ENCODE assay signal across 1 cellular context in genomic region chrX:71532078-71532752, GRCh38.
TF ChIP-seq lines count a peak whose summit lies in the region.

No MANE protein-coding gene starts in this region.

TF ChIP-seq in K562, 482 proteins besides CTCF, POLR2A, EP300 and RAD21 (continues in another document):
- TF ChIP-seq ARID3A (IDR thresholded peaks at IDR 0.05; ENCODE audit: borderline replicate concordance, low read depth, low read length): no peak; the same call in 1 of the 2 replicates
- TF ChIP-seq HDGF (IDR thresholded peaks at IDR 0.05): no peak
- TF ChIP-seq MCM3 (IDR thresholded peaks at IDR 0.05): no peak
- TF ChIP-seq CUX1 (CRISPR knock-in tag; IDR thresholded peaks at IDR 0.05): no peak
- TF ChIP-seq ZFP1 (CRISPR knock-in tag; IDR thresholded peaks at IDR 0.05): no peak
- TF ChIP-seq KLF1 (tag; IDR thresholded peaks at IDR 0.05): no peak
- TF ChIP-seq MEF2A (IDR thresholded peaks at IDR 0.05; ENCODE audit: control insufficient read depth, low read depth, low read length): no peak
- no peak for TF ChIP-seq MYC (IDR thresholded peaks at IDR 0.05; ENCODE audit: low read depth, low read length)
- TF ChIP-seq MYC (CRISPR knock-in tag; IDR thresholded peaks at IDR 0.05; ENCODE audit: borderline replicate concordance, low read depth): no peak
- TF ChIP-seq NR1H2 (CRISPR knock-in tag; IDR thresholded peaks at IDR 0.05): no peak
- TF ChIP-seq ZNF347 (CRISPR knock-in tag; IDR thresholded peaks at IDR 0.05; ENCODE audit: low read depth): no peak
- no peak for TF ChIP-seq ZZZ3 (IDR thresholded peaks at IDR 0.05)
- TF ChIP-seq PHTF2 (CRISPR knock-in tag; IDR thresholded peaks at IDR 0.05): no peak
- no peak for TF ChIP-seq NFE2L1 (tag; IDR thresholded peaks at IDR 0.05; ENCODE audit: borderline replicate concordance, low read depth)
- TF ChIP-seq SNAPC5 (CRISPR knock-in tag; IDR thresholded peaks at IDR 0.05): no peak
- no peak for TF ChIP-seq NR2C2 (CRISPR knock-in tag; IDR thresholded peaks at IDR 0.05)
- no peak; the same call in 1 of the 2 replicates for TF ChIP-seq NR2C2 (tag; IDR thresholded peaks at IDR 0.05)
- no peak for TF ChIP-seq ZNF589 (CRISPR knock-in tag; IDR thresholded peaks at IDR 0.05; ENCODE audit: low read depth)
- TF ChIP-seq ZNF764 (CRISPR knock-in tag; IDR thresholded peaks at IDR 0.05; ENCODE audit: low read depth): no peak
- no peak for TF ChIP-seq GATAD2B (IDR thresholded peaks at IDR 0.05; ENCODE audit: borderline replicate concordance)
- TF ChIP-seq CBX3 (IDR thresholded peaks at IDR 0.05; ENCODE audit: borderline replicate concordance in 1 of 2, low read length in 2 of 2): no peak
- no peak for TF ChIP-seq ETS2 (tag; IDR thresholded peaks at IDR 0.05; ENCODE audit: borderline replicate concordance, poor library complexity, severe bottlenecking)
- no peak for TF ChIP-seq POLR2B (IDR thresholded peaks at IDR 0.05; ENCODE audit: low read depth, partially characterized antibody)
- no peak for TF ChIP-seq USF2 (CRISPR knock-in tag; IDR thresholded peaks at IDR 0.05)
- no peak for TF ChIP-seq TCFL5 (CRISPR knock-in tag; conservative IDR thresholded peaks at IDR 0.05)
- TF ChIP-seq ZKSCAN8 (CRISPR knock-in tag; IDR thresholded peaks at IDR 0.05): 0 out of 2 replicates have a peak, but pooled peaks have one; percentile 18
- TF ChIP-seq SOX6 (IDR thresholded peaks at IDR 0.05): 0 out of 2 replicates have a peak, but pooled peaks have one; percentile 44
- TF ChIP-seq HEY1 (CRISPR knock-in tag; IDR thresholded peaks at IDR 0.05; ENCODE audit: borderline replicate concordance): no peak
- TF ChIP-seq GATA2 (CRISPR knock-in tag; IDR thresholded peaks at IDR 0.05): 0 out of 2 replicates have a peak, but pooled peaks have one; percentile 42
- no peak for TF ChIP-seq DACH1 (IDR thresholded peaks at IDR 0.05; ENCODE audit: partially characterized antibody)
- TF ChIP-seq ZNF609 (CRISPR knock-in tag; IDR thresholded peaks at IDR 0.05; ENCODE audit: borderline replicate concordance): no peak
- no peak for TF ChIP-seq GTF2F1 (IDR thresholded peaks at IDR 0.05; ENCODE audit: low read depth, low read length)
- 0 out of 2 replicates have a peak, but pooled peaks have one; percentile 42 for TF ChIP-seq TARDBP (IDR thresholded peaks at IDR 0.05)
- TF ChIP-seq PTBP1 (IDR thresholded peaks at IDR 0.05; ENCODE audit: low read depth, low read length): no peak
- no peak for TF ChIP-seq TCF7L2 (IDR thresholded peaks at IDR 0.05; ENCODE audit: low read depth, low read length)
- no peak for TF ChIP-seq STAT5B (CRISPR knock-in tag; IDR thresholded peaks at IDR 0.05)
- TF ChIP-seq PKNOX1 (IDR thresholded peaks at IDR 0.05): peak; percentile 59
- no peak for TF ChIP-seq SP2 (IDR thresholded peaks at IDR 0.05; ENCODE audit: extremely low read depth, low read depth, low read length, poor library complexity, severe bottlenecking)
- TF ChIP-seq ATF2 (CRISPR knock-in tag; IDR thresholded peaks at IDR 0.05): no peak
- no peak for TF ChIP-seq NFE2 (IDR thresholded peaks at IDR 0.05; ENCODE audit: low read depth)
- TF ChIP-seq MAX (CRISPR knock-in tag; IDR thresholded peaks at IDR 0.05): no peak
- no peak for TF ChIP-seq CBX2 (IDR thresholded peaks at IDR 0.05; ENCODE audit: insufficient read depth, low read length, poor library complexity, severe bottlenecking)
- TF ChIP-seq SMAD1 (IDR thresholded peaks at IDR 0.05; ENCODE audit: low read depth, low read length, partially characterized antibody): no peak
- TF ChIP-seq NCOA2 (IDR thresholded peaks at IDR 0.05; ENCODE audit: partially characterized antibody in 2 of 2): no peak
- TF ChIP-seq RAD51 (IDR thresholded peaks at IDR 0.05; ENCODE audit: borderline replicate concordance, low read depth): no peak
- no peak for TF ChIP-seq TSC22D4 (tag; IDR thresholded peaks at IDR 0.05)
- no peak for TF ChIP-seq TRIM25 (IDR thresholded peaks at IDR 0.05; ENCODE audit: borderline replicate concordance)
